In the genomic region with DNA sequence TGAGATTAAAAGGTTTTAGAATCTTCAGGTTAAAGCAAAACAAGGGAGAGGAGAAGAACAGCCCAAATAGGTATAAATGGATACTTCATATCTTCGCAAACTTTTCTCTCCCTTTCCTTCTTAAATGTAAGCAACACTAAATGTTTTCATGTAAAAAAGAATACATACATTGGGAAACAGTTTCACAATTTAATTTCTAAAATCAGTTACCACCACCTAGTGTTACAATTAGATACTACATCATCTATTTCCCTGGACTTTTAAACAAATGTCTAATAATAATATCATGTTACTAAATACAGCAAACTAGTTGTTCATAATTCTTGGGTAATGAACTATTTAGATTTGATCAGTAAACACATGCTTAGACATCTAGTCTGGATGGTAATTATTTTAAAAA, we compare ENCODE assay signal across 9 cellular contexts. TPM values are rescaled to one million over a fixed set of nuclear protein-coding genes. Genes with fewer than 3 reads are reported as not detected.
A peak's percentile ranks its signal among the peaks of the same experiment; 100 is the strongest.
DNase-seq lines count a peak whose midpoint lies in the region; ATAC-seq and TF ChIP-seq lines count a peak whose summit lies in the region.
"Had no signal": no experiment of that assay in that cellular context is flagged by ENCODE, and none has a peak within 500 bp of the region (broad histone marks: within the 10 kb centered on the region; RNA-seq: fewer than 3 reads in every experiment).

No MANE protein-coding gene starts in this region.

- no peaks in the 10 kb centered on the region for H3K4me1 Mint-ChIP-seq in activated T-cell treated with anti-CD3 and anti-CD28 coated beads, Interleukin-2, amount 50 U/mL, for 24 hours (ENCODE audit: low read depth)

- H3K79me1 ChIP-seq in mesenchymal stem cell (replicated peaks; ENCODE audit: low read length, poor library complexity, severe bottlenecking) = peaks cover 10% of the 10 kb centered on the region

- H3K4me3 Mint-ChIP-seq in activated T-cell treated with anti-CD3 and anti-CD28 coated beads, Interleukin-2, amount 50 U/mL, for 24 hours = no peak overlapping the region

- DNase-seq in CD1c-positive myeloid dendritic cell (ENCODE audit: extremely low spot score) (peak; percentile 9), HCEC 1CT (peak; percentile 28), body of pancreas (no peak), mesenchymal stem cell (peak; percentile 39), epidermal melanocyte (ENCODE audit: insufficient read length, low spot score) (no peak), T-helper 9 cell (no peak)
- no peak for DNase-seq in activated T-cell treated with anti-CD3 and anti-CD28 coated beads, Interleukin-2, amount 50 U/mL, for 24 hours

- H3K9ac ChIP-seq in mesenchymal stem cell (ENCODE audit: low read length) = no peak overlapping the region

- no peak overlapping the region for H2AK5ac ChIP-seq in mesenchymal stem cell (ENCODE audit: low read length, severe bottlenecking)

- ATAC-seq in body of pancreas = no peak
- ATAC-seq in GM19455 (IDR thresholded peaks at IDR 0.05; ENCODE audit: unreplicated experiment) = no peak

- no peak overlapping the region for H3K27ac ChIP-seq in body of pancreas
- H3K27ac ChIP-seq in mesenchymal stem cell (ENCODE audit: low read length, poor library complexity, severe bottlenecking) = no peak overlapping the region
- H3K27ac ChIP-seq: epithelial cell of prostate had no signal

- H3K14ac ChIP-seq in mesenchymal stem cell (ENCODE audit: low read length in 2 of 2) = no peak overlapping the region

- H2BK12ac ChIP-seq in mesenchymal stem cell (ENCODE audit: low read length in 2 of 2) = no peak overlapping the region

- H3K36me3 Mint-ChIP-seq in activated T-cell treated with anti-CD3 and anti-CD28 coated beads, Interleukin-2, amount 50 U/mL, for 24 hours (ENCODE audit: low read depth) = peaks cover 76% of the 10 kb centered on the region

- no peaks in the 10 kb centered on the region for H3K27me3 Mint-ChIP-seq in activated T-cell treated with anti-CD3 and anti-CD28 coated beads, Interleukin-2, amount 50 U/mL, for 24 hours

- H3K4ac ChIP-seq in mesenchymal stem cell (ENCODE audit: low read depth in 1 of 2, low read length in 2 of 2) = no peak overlapping the region

- no peak for TF ChIP-seq POLR2A in body of pancreas (IDR thresholded peaks at IDR 0.05)

- TF ChIP-seq CTCF in body of pancreas (IDR thresholded peaks at IDR 0.05) = peak in 6 of 7 experiments; percentile 22 to 46 (median 37)

- H4K8ac ChIP-seq in mesenchymal stem cell (ENCODE audit: low read length) = no peak overlapping the region

- H4K91ac ChIP-seq in mesenchymal stem cell (ENCODE audit: low read length) = no peak overlapping the region

- no peaks in the 10 kb centered on the region for H3K9me3 ChIP-seq in body of pancreas
- no peaks in the 10 kb centered on the region for H3K9me3 ChIP-seq in mesenchymal stem cell (ENCODE audit: control insufficient read depth, low read length)

- H3K4me2 ChIP-seq in mesenchymal stem cell (ENCODE audit: low read length, poor library complexity, severe bottlenecking) = no peak overlapping the region

- no peak overlapping the region for H2AFZ ChIP-seq in mesenchymal stem cell (ENCODE audit: low read depth, low read length)

- H3K9me3 Mint-ChIP-seq in activated T-cell treated with anti-CD3 and anti-CD28 coated beads, Interleukin-2, amount 50 U/mL, for 24 hours = no peaks in the 10 kb centered on the region

- no peak overlapping the region for H2BK15ac ChIP-seq in mesenchymal stem cell (ENCODE audit: low read depth, poor library complexity, severe bottlenecking)

- H3K36me3 ChIP-seq in body of pancreas (replicated peaks in 1 of 2; ENCODE audit: insufficient read depth in 1 of 2, low read depth in 2 of 2) (peaks cover 0 to 3% of the 10 kb centered on the region in 2 donors), mesenchymal stem cell (ENCODE audit: control insufficient read depth in 1 of 2, insufficient read depth in 2 of 2, low read depth in 1 of 2, low read length in 2 of 2) (peaks cover 3 to 62% of the 10 kb centered on the region in 2 experiments)

- WGBS in body of pancreas, 2 donors = 83 to 88% methylated on average over 1 of the region's 1 CpG
- WGBS in mesenchymal stem cell = 100% methylated on average over 1 of the region's 1 CpG

- H3K27ac Mint-ChIP-seq in activated T-cell treated with anti-CD3 and anti-CD28 coated beads, Interleukin-2, amount 50 U/mL, for 24 hours = no peak overlapping the region

- H3K4me1 ChIP-seq in body of pancreas (no peaks in the 10 kb centered on the region), mesenchymal stem cell (ENCODE audit: control insufficient read depth, insufficient read depth, low read depth, low read length) (no peaks in the 10 kb centered on the region)

- no peak overlapping the region for H3K18ac ChIP-seq in mesenchymal stem cell (ENCODE audit: low read depth in 1 of 2, low read length in 2 of 2)

- no peak overlapping the region for H2BK5ac ChIP-seq in mesenchymal stem cell (ENCODE audit: low read depth, low read length, poor library complexity, severe bottlenecking)

- intact Hi-C loops in body of pancreas (cut with DNase I) = no loop called here

- H3K4me3 ChIP-seq in body of pancreas = no peak overlapping the region
- H3K4me3 ChIP-seq in mesenchymal stem cell (ENCODE audit: insufficient read depth in 1 of 2, low read depth in 1 of 2, low read length in 2 of 2) = no peak overlapping the region

- no peak overlapping the region for H2BK120ac ChIP-seq in mesenchymal stem cell (ENCODE audit: low read depth, low read length)

- H3K23ac ChIP-seq in mesenchymal stem cell (ENCODE audit: low read length in 2 of 2) = no peak overlapping the region

- H3K27me3 ChIP-seq in body of pancreas (no peaks in the 10 kb centered on the region), mesenchymal stem cell (ENCODE audit: control insufficient read depth in 1 of 2, insufficient read depth in 1 of 2, low read length in 2 of 2) (no peaks in the 10 kb centered on the region)

RNA-seq across cellular contexts. Expression of gene MINDY3, which starts 35.8 kb away (rescaled TPM):
- 10 to 100 TPM; 15.6 to 22.1 TPM for total RNA-seq in body of pancreas
- 18.6 TPM for polyA plus RNA-seq in mesenchymal stem cell (2013, experiment 1 of 2)
- 20.8 TPM for polyA plus RNA-seq in mesenchymal stem cell (2013, experiment 2 of 2)

Comparison
In these comparisons a context has a peak if more than half of its experiments do, and no peak if none do; other contexts are left out.
1. DNase-seq: peak in CD1c-positive myeloid dendritic cell (single experiment), HCEC 1CT (single experiment) and mesenchymal stem cell (single experiment); none in body of pancreas (0 of 4), epidermal melanocyte (single experiment), T-helper 9 cell (single experiment) and activated T-cell treated with anti-CD3 and anti-CD28 coated beads, Interleukin-2, amount 50 U/mL, for 24 hours (single experiment).